ENCODE assay signal across 9 cellular contexts in genomic region chr2:38274286-38275276, GRCh38.
A peak's percentile ranks its signal among the peaks of the same experiment; 100 is the strongest.
DNase-seq lines count a peak whose midpoint lies in the region; ATAC-seq, FAIRE-seq and TF ChIP-seq lines count a peak whose summit lies in the region.
"Had no signal": no experiment of that assay in that cellular context is flagged by ENCODE, and none has a peak within 500 bp of the region (broad histone marks: within the 10 kb centered on the region; RNA-seq: fewer than 3 reads in every experiment).

No MANE protein-coding gene starts in this region.

- H4K20me1 ChIP-seq in PC-9 (ENCODE audit: insufficient read depth) = no peaks in the 10 kb centered on the region

- H3K27me3 Mint-ChIP-seq in activated naive CD4-positive, alpha-beta T cell treated with anti-CD3 and anti-CD28 coated beads, Interleukin-2, amount 10 ng/mL, durations not matched to agents 7 days and 5 days = no peaks in the 10 kb centered on the region

- no peak overlapping the region for H3K4me2 ChIP-seq in PC-9

- H3K36me3 ChIP-seq in PC-9 (ENCODE audit: low read depth) (no peaks in the 10 kb centered on the region), bronchial epithelial cell (ENCODE audit: control insufficient read depth, insufficient read depth, low read length) (no peaks in the 10 kb centered on the region), tibial nerve (no peaks in the 10 kb centered on the region)

- H3K9me2 ChIP-seq in PC-9 (ENCODE audit: insufficient read depth) = no peaks in the 10 kb centered on the region

- H3K9me3 ChIP-seq in PC-9 (ENCODE audit: insufficient read depth, low read depth) (no peaks in the 10 kb centered on the region; the same call in 1 of the 2 replicates), tibial nerve (peaks cover 0 to 7% (median 0%) of the 10 kb centered on the region in 4 donors)

- POLR2A ChIA-PET in PC-9 (lab: Charles Lee; ENCODE audit: unreplicated experiment) = interaction anchor here (0.6 kb wide), 2 partner anchors 59 to 427 kb away, joined by 4 to 5 read pairs; no protein-coding TSS in a partner anchor

- TF ChIP-seq POLR2A in tibial nerve (IDR thresholded peaks at IDR 0.05) = no peak

- CTCF ChIA-PET in activated naive CD4-positive, alpha-beta T cell treated with anti-CD3 and anti-CD28 coated beads, Interleukin-2, amount 10 ng/mL, durations not matched to agents 7 days and 5 days (lab: Charles Lee) = interaction anchor here (0.6 to 2.3 kb wide), 21 partner anchors 11 to 1495 kb away, joined by 3 to 11 read pairs (median 3); no protein-coding TSS in a partner anchor
- CTCF ChIA-PET in PC-9 (lab: Charles Lee) = interaction anchor here (0.7 to 1.7 kb wide), 12 partner anchors 29 to 311 kb away, joined by 3 to 30 read pairs (median 12); partner anchors contain the start of gene CYP1B1

- TF ChIP-seq CTCF in LNCAP (IDR thresholded peaks at IDR 0.05) (peak; percentile 46; the same call in 1 of the 2 replicates), PC-9 (conservative IDR thresholded peaks at IDR 0.05) (peak; percentile 95), bronchial epithelial cell (IDR thresholded peaks at IDR 0.05; ENCODE audit: insufficient read depth, low read length, severe bottlenecking) (peak; percentile 41), tibial nerve (IDR thresholded peaks at IDR 0.05) (peak; percentile 45 to 90 (median 55))

- peaks cover 4% of the 10 kb centered on the region; the same call in 1 of the 2 replicates for H3K4me1 ChIP-seq in PC-9 (replicated peaks; ENCODE audit: insufficient read depth)
- H3K4me1 ChIP-seq in tibial nerve = no peaks in the 10 kb centered on the region

- H3K27me3 ChIP-seq in PC-9 (ENCODE audit: insufficient read depth, low read depth) (no peaks in the 10 kb centered on the region), bronchial epithelial cell (ENCODE audit: control insufficient read depth, insufficient read depth, low read length) (no peaks in the 10 kb centered on the region), tibial nerve (no peaks in the 10 kb centered on the region)

- H3K36me3 Mint-ChIP-seq in activated naive CD4-positive, alpha-beta T cell treated with anti-CD3 and anti-CD28 coated beads, Interleukin-2, amount 10 ng/mL, durations not matched to agents 7 days and 5 days = no peaks in the 10 kb centered on the region

- H3K27ac Mint-ChIP-seq in activated naive CD4-positive, alpha-beta T cell treated with anti-CD3 and anti-CD28 coated beads, Interleukin-2, amount 10 ng/mL, durations not matched to agents 7 days and 5 days = no peak overlapping the region

- peak; percentile 77 for ATAC-seq in left colon

- no peak for FAIRE-seq in bronchial epithelial cell (lab: Jason Lieb, UNC)
- FAIRE-seq: colon had no signal

- H2AFZ ChIP-seq in PC-9 = no peak overlapping the region

- H3K9me3 Mint-ChIP-seq in activated naive CD4-positive, alpha-beta T cell treated with anti-CD3 and anti-CD28 coated beads, Interleukin-2, amount 10 ng/mL, durations not matched to agents 7 days and 5 days = no peaks in the 10 kb centered on the region

- intact Hi-C loops in PC-9 (cut with micrococcal nuclease; ENCODE audit: unreplicated experiment) (loop anchor here (1.0 to 10.0 kb wide), 7 partner anchors 127 to 878 kb away; partner anchors contain the start of gene CYP1B1), left colon (cut with DNase I, micrococcal nuclease) (loop anchor here in 1 of 2 donors (5.0 to 10.0 kb wide), 2 partner anchors 292 to 880 kb away; no protein-coding TSS in a partner anchor)

- H3K27ac ChIP-seq in PC-9 = peak overlapping the region; percentile 50; the same call in 1 of the 2 replicates
- no peak overlapping the region for H3K27ac ChIP-seq in tibial nerve

- BruUV-seq in PC-9 (replicated peaks; lab: Mats Ljungman, UMichigan) = no TSS peak

- H3K4me3 Mint-ChIP-seq in activated naive CD4-positive, alpha-beta T cell treated with anti-CD3 and anti-CD28 coated beads, Interleukin-2, amount 10 ng/mL, durations not matched to agents 7 days and 5 days = no peak overlapping the region

- peak in 1 of 2 donors; percentile 52 for TF ChIP-seq EP300 in tibial nerve (IDR thresholded peaks at IDR 0.05)

- DNase-seq in activated naive CD4-positive, alpha-beta T cell treated with anti-CD3 and anti-CD28 coated beads, Interleukin-2, amount 10 ng/mL, durations not matched to agents 7 days and 5 days = peak; percentile 42
- DNase-seq in activated naive CD4-positive, alpha-beta T cell (lab: John Stamatoyannopoulos, UW) = no peak
- DNase-seq in PC-9 = peak; percentile 41 to 79
- peak; percentile 79 for DNase-seq in bronchial epithelial cell (ENCODE audit: low read depth)
- no peak for DNase-seq in left colon
- peak in 1 of 2 donors; percentile 56 for DNase-seq in tibial nerve (ENCODE audit: low spot score in 2 of 2)
- no peak for DNase-seq in NK-92 treated with Interleukin-12 subunit alpha and Interleukin-12 subunit beta, amount 100 ng/mL, for 24 hours (lab: John Stamatoyannopoulos, UW)

- WGBS in tibial nerve, 2 donors = 53% methylated on average over 7 of the region's 7 CpGs

- H3K79me2 ChIP-seq in PC-9 (ENCODE audit: low read depth) = no peaks in the 10 kb centered on the region

- H3F3A ChIP-seq in PC-9 (ENCODE audit: insufficient read depth, low read depth) = peaks cover 7% of the 10 kb centered on the region; the same call in 1 of the 2 replicates

- H3K4me1 Mint-ChIP-seq in activated naive CD4-positive, alpha-beta T cell treated with anti-CD3 and anti-CD28 coated beads, Interleukin-2, amount 10 ng/mL, durations not matched to agents 7 days and 5 days = no peaks in the 10 kb centered on the region

- H3K4me3 ChIP-seq in PC-9 (no peak overlapping the region), bronchial epithelial cell (ENCODE audit: low read depth, low read length) (no peak overlapping the region), tibial nerve (no peak overlapping the region)

Comparison
In these comparisons a context has a peak if more than half of its experiments do, and no peak if none do; other contexts are left out.
1. DNase-seq: peak in activated naive CD4-positive, alpha-beta T cell treated with anti-CD3 and anti-CD28 coated beads, Interleukin-2, amount 10 ng/mL, durations not matched to agents 7 days and 5 days (single experiment), PC-9 (2 of 2) and bronchial epithelial cell (single experiment); none in activated naive CD4-positive, alpha-beta T cell (0 of 4), left colon (0 of 2) and NK-92 treated with Interleukin-12 subunit alpha and Interleukin-12 subunit beta, amount 100 ng/mL, for 24 hours (single experiment).
2. CTCF ChIP-seq: peak in every context shown above with its lines; median percentile 95 in PC-9; 55 in tibial nerve; 46 in LNCAP; 41 in bronchial epithelial cell.